ENCODE assay signal across 19 cellular contexts in genomic region chr2:102438124-102438523, GRCh38. TPM values are rescaled to one million over a fixed set of nuclear protein-coding genes. Genes with fewer than 3 reads are reported as not detected.
DNase-seq lines count a peak whose midpoint lies in the region; ATAC-seq and TF ChIP-seq lines count a peak whose summit lies in the region.
"Had no signal": no experiment of that assay in that cellular context is flagged by ENCODE, and none has a peak within 500 bp of the region (broad histone marks: within the 10 kb centered on the region; RNA-seq: fewer than 3 reads in every experiment).

No MANE protein-coding gene starts in this region.

- peaks cover 27% of the 10 kb centered on the region for H3K36me3 Mint-ChIP-seq in natural killer cell treated with Interleukin-12 subunit alpha and Interleukin-12 subunit beta and Interleukin-15 and Interleukin-18, amount 100 ng/mL, for 72 hours
- peaks cover 11% of the 10 kb centered on the region for H3K36me3 Mint-ChIP-seq in natural killer cell
- no peaks in the 10 kb centered on the region for H3K36me3 Mint-ChIP-seq in CD8-positive, alpha-beta T cell
- H3K36me3 Mint-ChIP-seq: CD4-positive, CD25-positive, alpha-beta regulatory T cell had no signal

- H2AFZ ChIP-seq in trophoblast cell (ENCODE audit: insufficient read depth, low read length, poor library complexity), result no peak overlapping the region
- H2AFZ ChIP-seq: GM23248 had no signal

- H3K79me2 ChIP-seq in trophoblast cell (ENCODE audit: control insufficient read depth, insufficient read depth, low read length, poor library complexity), result no peaks in the 10 kb centered on the region

- H3K18ac ChIP-seq in trophoblast cell (ENCODE audit: low read length), result no peak overlapping the region

- no peak overlapping the region for H2BK12ac ChIP-seq in trophoblast cell (ENCODE audit: low read length)

- no peak overlapping the region for H3K23ac ChIP-seq in trophoblast cell (ENCODE audit: low read length)

- H4K8ac ChIP-seq in trophoblast cell (ENCODE audit: low read depth, low read length), result no peak overlapping the region

- peak overlapping the region in 1 of 2 experiments; percentile 14 for H3K4me3 ChIP-seq in neutrophil (ENCODE audit: low read depth in 1 of 2, low read length in 1 of 2)
- no peak overlapping the region for H3K4me3 ChIP-seq in trophoblast cell (ENCODE audit: low read depth, low read length)
- no peak overlapping the region for H3K4me3 ChIP-seq in CD8-positive, alpha-beta T cell (ENCODE audit: low read depth, low read length)
- H3K4me3 ChIP-seq: GM12878, GM23248 had no signal

- H3K9me3 Mint-ChIP-seq in natural killer cell treated with Interleukin-12 subunit alpha and Interleukin-12 subunit beta and Interleukin-15 and Interleukin-18, amount 100 ng/mL, for 72 hours, result no peaks in the 10 kb centered on the region
- H3K9me3 Mint-ChIP-seq in natural killer cell, result no peaks in the 10 kb centered on the region
- H3K9me3 Mint-ChIP-seq in CD8-positive, alpha-beta T cell, result no peaks in the 10 kb centered on the region
- H3K9me3 Mint-ChIP-seq: CD4-positive, CD25-positive, alpha-beta regulatory T cell had no signal

- H4K91ac ChIP-seq in trophoblast cell (ENCODE audit: low read depth, low read length), result no peak overlapping the region

- intact Hi-C loops in natural killer cell (cut with micrococcal nuclease), result no loop called here
- intact Hi-C loops in CD8-positive, alpha-beta T cell (cut with DNase I, micrococcal nuclease), result no loop called here

- DNase-seq in activated CD4-positive, CD25-positive, alpha-beta regulatory T cell treated with anti-CD3 and anti-CD28 coated beads, Interleukin-2, amount 50 U/mL, for 72 hours, result no peak
- DNase-seq in natural killer cell treated with Interleukin-12 subunit alpha and Interleukin-12 subunit beta and Interleukin-15 and Interleukin-18, amount 100 ng/mL, for 72 hours (ENCODE audit: low spot score), result no peak
- DNase-seq in natural killer cell (no peak), HCEC 1CT (no peak), trophoblast cell (no peak)
- no peak for DNase-seq in CD8-positive, alpha-beta T cell
- DNase-seq: Calu3; CD4-positive, CD25-positive, alpha-beta regulatory T cell; DMS79; GM23248; IMR-90 had no signal

- H3K4me3 Mint-ChIP-seq in natural killer cell treated with Interleukin-12 subunit alpha and Interleukin-12 subunit beta and Interleukin-15 and Interleukin-18, amount 100 ng/mL, for 72 hours, result no peak overlapping the region
- H3K4me3 Mint-ChIP-seq in natural killer cell, result no peak overlapping the region
- no peak overlapping the region for H3K4me3 Mint-ChIP-seq in CD8-positive, alpha-beta T cell
- H3K4me3 Mint-ChIP-seq: CD4-positive, CD25-positive, alpha-beta regulatory T cell had no signal

- no peak overlapping the region for H3K9ac ChIP-seq in trophoblast cell (ENCODE audit: low read length)
- H3K9ac ChIP-seq: GM23248 had no signal

- H3K36me3 ChIP-seq in neutrophil, result peaks cover 10% of the 10 kb centered on the region
- H3K36me3 ChIP-seq in trophoblast cell (ENCODE audit: control insufficient read depth in 1 of 2, insufficient read depth in 2 of 2, low read length in 2 of 2), result no peaks in the 10 kb centered on the region
- H3K36me3 ChIP-seq in CD8-positive, alpha-beta T cell (ENCODE audit: insufficient read depth, low read length), result no peaks in the 10 kb centered on the region

- H3K27me3 Mint-ChIP-seq in natural killer cell treated with Interleukin-12 subunit alpha and Interleukin-12 subunit beta and Interleukin-15 and Interleukin-18, amount 100 ng/mL, for 72 hours, result no peaks in the 10 kb centered on the region
- no peaks in the 10 kb centered on the region for H3K27me3 Mint-ChIP-seq in natural killer cell (ENCODE audit: low read depth in 2 of 2)
- no peaks in the 10 kb centered on the region for H3K27me3 Mint-ChIP-seq in CD8-positive, alpha-beta T cell (ENCODE audit: low read depth)
- H3K27me3 Mint-ChIP-seq: CD4-positive, CD25-positive, alpha-beta regulatory T cell had no signal

- CTCF ChIA-PET in CD8-positive, alpha-beta T cell (lab: Charles Lee), result interaction anchor here (1.2 to 2.2 kb wide), 4 partner anchors 11 to 186 kb away, joined by 3 to 5 read pairs (median 5); no protein-coding TSS in a partner anchor

- ATAC-seq in activated CD4-positive, CD25-positive, alpha-beta regulatory T cell treated with anti-CD3 and anti-CD28 coated beads, Interleukin-2, amount 50 U/mL, for 24 hours, result peak; percentile 68 to 70
- peak; percentile 53 to 68 for ATAC-seq in natural killer cell treated with Interleukin-12 subunit alpha and Interleukin-12 subunit beta and Interleukin-15 and Interleukin-18, amount 100 ng/mL, for 72 hours
- no peak for ATAC-seq in natural killer cell
- ATAC-seq in CD8-positive, alpha-beta T cell, result no peak
- ATAC-seq: GM12878 had no signal

- H2BK120ac ChIP-seq in trophoblast cell (ENCODE audit: insufficient read depth, low read length, poor library complexity), result no peak overlapping the region

- TF ChIP-seq CTCF in natural killer cell (IDR thresholded peaks at IDR 0.05) (no peak), neutrophil (IDR thresholded peaks at IDR 0.05) (no peak)
- TF ChIP-seq CTCF in CD8-positive, alpha-beta T cell (IDR thresholded peaks at IDR 0.05), result no peak

- H2BK5ac ChIP-seq in trophoblast cell (ENCODE audit: low read depth, low read length, poor library complexity), result no peak overlapping the region

- POLR2A ChIA-PET in CD8-positive, alpha-beta T cell (lab: Charles Lee), result interaction anchor here (1.0 kb wide), 1 partner anchor 82 kb away, joined by 3 read pairs; no protein-coding TSS in a partner anchor

- H2AK5ac ChIP-seq in trophoblast cell (ENCODE audit: low read length), result no peak overlapping the region

- H3K4me2 ChIP-seq in trophoblast cell (ENCODE audit: low read length), result no peak overlapping the region

- no peak overlapping the region for H3K27ac Mint-ChIP-seq in natural killer cell treated with Interleukin-12 subunit alpha and Interleukin-12 subunit beta and Interleukin-15 and Interleukin-18, amount 100 ng/mL, for 72 hours
- H3K27ac Mint-ChIP-seq in natural killer cell, result no peak overlapping the region
- no peak overlapping the region for H3K27ac Mint-ChIP-seq in CD8-positive, alpha-beta T cell
- H3K27ac Mint-ChIP-seq: CD4-positive, CD25-positive, alpha-beta regulatory T cell had no signal

- no peaks in the 10 kb centered on the region for H3K79me1 ChIP-seq in trophoblast cell (ENCODE audit: low read length)

- WGBS in trophoblast cell (ENCODE audit: extremely low coverage, insufficient coverage, insufficient read length), result no CpG with 5 or more reads among the region's 3 CpGs

- H3K4ac ChIP-seq in trophoblast cell (ENCODE audit: low read depth, low read length), result no peak overlapping the region

- no peaks in the 10 kb centered on the region for H3K27me3 ChIP-seq in neutrophil
- H3K27me3 ChIP-seq in trophoblast cell (ENCODE audit: insufficient read depth, low read length), result no peaks in the 10 kb centered on the region
- H3K27me3 ChIP-seq in CD8-positive, alpha-beta T cell (ENCODE audit: insufficient read depth, low read length), result no peaks in the 10 kb centered on the region

- H3K14ac ChIP-seq in trophoblast cell (ENCODE audit: low read length), result no peak overlapping the region

- H4K12ac ChIP-seq in trophoblast cell (ENCODE audit: low read depth, low read length), result no peak overlapping the region

- H3K27ac ChIP-seq in neutrophil (peak overlapping the region; percentile 78), trophoblast cell (ENCODE audit: low read depth, low read length) (no peak overlapping the region)
- no peak overlapping the region for H3K27ac ChIP-seq in CD8-positive, alpha-beta T cell (ENCODE audit: low read depth, low read length)
- H3K27ac ChIP-seq: 22Rv1, GM23248 had no signal

- peaks cover 91 to 97% of the 10 kb centered on the region in 2 experiments for H3K4me1 ChIP-seq in neutrophil (ENCODE audit: control insufficient read depth in 1 of 2, insufficient read depth in 1 of 2, low read depth in 1 of 2, low read length in 1 of 2)
- H3K4me1 ChIP-seq in trophoblast cell (ENCODE audit: control insufficient read depth in 1 of 2, insufficient read depth in 2 of 2, low read length in 2 of 2), result peaks cover 4 to 5% of the 10 kb centered on the region in 2 experiments
- peaks cover 4% of the 10 kb centered on the region for H3K4me1 ChIP-seq in CD8-positive, alpha-beta T cell (ENCODE audit: insufficient read depth, low read length)

- peaks cover 41 to 42% of the 10 kb centered on the region in 2 donors for H3K4me1 Mint-ChIP-seq in natural killer cell treated with Interleukin-12 subunit alpha and Interleukin-12 subunit beta and Interleukin-15 and Interleukin-18, amount 100 ng/mL, for 72 hours (ENCODE audit: low read depth in 2 of 2)
- H3K4me1 Mint-ChIP-seq in natural killer cell, result peaks cover 38 to 42% of the 10 kb centered on the region in 2 donors
- peaks cover 26% of the 10 kb centered on the region for H3K4me1 Mint-ChIP-seq in CD8-positive, alpha-beta T cell (ENCODE audit: low read depth)

- H3K9me3 ChIP-seq in neutrophil (no peaks in the 10 kb centered on the region), trophoblast cell (ENCODE audit: insufficient read depth, low read depth, low read length) (no peaks in the 10 kb centered on the region)
- no peaks in the 10 kb centered on the region for H3K9me3 ChIP-seq in CD8-positive, alpha-beta T cell (ENCODE audit: low read length)

RNA-seq across cellular contexts. Expression of gene IL18RAP, which starts 15.2 kb away (rescaled TPM):
- total RNA-seq in natural killer cell treated with Interleukin-12 subunit alpha and Interleukin-12 subunit beta and Interleukin-15 and Interleukin-18, amount 100 ng/mL, for 72 hours, result 100 to 1,000 TPM; 159 to 355 TPM
- total RNA-seq in natural killer cell, result 100 to 1,000 TPM; 136 to 309 (median 203) TPM
- not detected in 2 replicates for polyA plus RNA-seq in trophoblast cell (2013)
- total RNA-seq in CD8-positive, alpha-beta T cell, result 10 to 100 TPM in 1 of 2 experiments, 1 to 10 TPM in 1; 7.9 to 10.8 TPM
- total RNA-seq: A673, Calu3, G401, GM23248, HT-29, IMR-90 had no signal
- polyA plus RNA-seq: BJ, IMR-90 had no signal

RNA-seq across cellular contexts. Expression of gene SLC9A4, which starts 34.9 kb away (rescaled TPM):
- under 1 TPM; 0.10 to 0.14 TPM for total RNA-seq in natural killer cell treated with Interleukin-12 subunit alpha and Interleukin-12 subunit beta and Interleukin-15 and Interleukin-18, amount 100 ng/mL, for 72 hours
- under 1 TPM in 2 of 3 donors, not detected in 1; 0.19 to 0.38 TPM for total RNA-seq in natural killer cell
- 0.15 TPM in 2 replicates for polyA plus RNA-seq in trophoblast cell (2013)
- total RNA-seq in CD8-positive, alpha-beta T cell, result not detected
- total RNA-seq: CD4-positive, CD25-positive, alpha-beta regulatory T cell; G401; GM23248; HT-29; IMR-90 had no signal
- polyA plus RNA-seq: BJ; CD4-positive, CD25-positive, alpha-beta regulatory T cell; GM12878; GM23248; IMR-90 had no signal

Comparison
In these comparisons a context has a peak if more than half of its experiments do, and no peak if none do; other contexts are left out.
1. ATAC-seq: peak in activated CD4-positive, CD25-positive, alpha-beta regulatory T cell treated with anti-CD3 and anti-CD28 coated beads, Interleukin-2, amount 50 U/mL, for 24 hours (2 of 2) and natural killer cell treated with Interleukin-12 subunit alpha and Interleukin-12 subunit beta and Interleukin-15 and Interleukin-18, amount 100 ng/mL, for 72 hours (2 of 2); none in natural killer cell (0 of 3) and CD8-positive, alpha-beta T cell (single experiment).
2. RNA of gene IL18RAP, which starts 15.2 kb away (total RNA-seq): 159 to 355 TPM in natural killer cell treated with Interleukin-12 subunit alpha and Interleukin-12 subunit beta and Interleukin-15 and Interleukin-18, amount 100 ng/mL, for 72 hours and 136 to 309 TPM in natural killer cell; 7.9 to 10.8 TPM in CD8-positive, alpha-beta T cell; every median in the first group is over 10 times any median in the second.